Comparison of ENCODE assay signal across 15 cellular contexts in the genomic region with DNA sequence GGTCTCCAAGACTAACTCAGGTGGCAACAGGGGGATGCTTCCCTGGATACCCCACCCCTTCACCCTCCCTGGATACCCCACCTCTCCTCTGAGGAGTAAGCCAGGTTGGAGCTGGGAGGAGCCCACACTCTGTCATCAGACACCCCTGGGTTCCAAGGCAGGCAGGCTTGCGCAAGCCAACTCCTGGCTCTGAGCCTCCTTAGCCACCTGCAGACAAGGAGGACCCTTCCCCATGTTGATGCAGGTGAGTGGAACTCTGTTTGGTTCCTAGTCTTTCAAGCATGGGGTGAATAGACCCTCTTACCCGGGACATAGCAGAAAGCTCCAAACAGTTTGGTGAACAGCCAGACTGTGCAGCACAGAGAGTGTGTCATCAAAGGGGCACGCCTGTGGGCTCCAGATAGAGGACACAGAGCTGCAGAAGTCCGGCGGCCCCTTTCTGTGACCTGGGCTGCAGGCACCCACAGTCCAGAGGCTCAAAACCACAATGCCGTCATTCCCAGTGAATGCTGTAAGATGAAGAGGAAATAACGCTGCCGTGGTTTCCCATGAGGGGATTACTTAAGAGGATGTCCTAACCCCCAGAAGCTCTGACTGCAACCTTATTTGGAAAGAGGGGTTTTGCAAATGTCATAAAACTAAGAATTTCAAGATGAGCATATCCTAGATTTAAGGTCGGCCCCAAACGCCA. TPM values are rescaled to one million over a fixed set of nuclear protein-coding genes. Genes with fewer than 3 reads are reported as not detected.
DNase-seq lines count a peak whose midpoint lies in the region; ATAC-seq and TF ChIP-seq lines count a peak whose summit lies in the region.
"Had no signal": no experiment of that assay in that cellular context is flagged by ENCODE, and none has a peak within 500 bp of the region (broad histone marks: within the 10 kb centered on the region; RNA-seq: fewer than 3 reads in every experiment).

No MANE protein-coding gene starts in this region.

- TF ChIP-seq CTCF in gastroesophageal sphincter (IDR thresholded peaks at IDR 0.05) = no peak

- no peak for TF ChIP-seq EP300 in gastroesophageal sphincter (IDR thresholded peaks at IDR 0.05)

- no peak overlapping the region for H3K27ac ChIP-seq in gastroesophageal sphincter
- H3K27ac ChIP-seq: VCaP had no signal

- intact Hi-C loops in sciatic nerve (cut with DNase I) = no loop called here

- 58 to 73% methylated on average over 4 of the region's 10 CpGs for WGBS in gastroesophageal sphincter (ENCODE audit: low coverage in 1 of 2), 2 donors

- ATAC-seq in gastroesophageal sphincter (peak; percentile 81), sciatic nerve (peak; percentile 85)

- H3K36me3 ChIP-seq in gastroesophageal sphincter = no peaks in the 10 kb centered on the region
- H3K36me3 ChIP-seq: HAP-1 had no signal

- DNase-seq in Daoy (ENCODE audit: low read depth) = peak; percentile 80
- DNase-seq in RPMI7951 (ENCODE audit: low read depth) = peak; percentile 98
- DNase-seq in sciatic nerve (ENCODE audit: low spot score) = peak; percentile 62
- DNase-seq in stimulated activated CD4-positive, alpha-beta T cell treated with anti-CD3 and anti-CD28 coated beads, Interleukin-2, amount 100 ng/mL, for 24 hours = no peak
- no peak for DNase-seq in DMS153 (lab: John Stamatoyannopoulos, UW)
- DNase-seq in NCI-H1694 (lab: John Stamatoyannopoulos, UW) = no peak
- no peak for DNase-seq in activated CD8-positive, alpha-beta memory T cell treated with anti-CD3 and anti-CD28 coated beads, Interleukin-2, amount 50 U/mL, for 4 hours
- DNase-seq: activated effector memory CD4-positive, alpha-beta T cell treated with Interleukin-2 at 50 U/mL for 16 hours; effector memory CD4-positive, alpha-beta T cell; NCI-H524; small intestine had no signal

- no peak for TF ChIP-seq POLR2A in gastroesophageal sphincter (IDR thresholded peaks at IDR 0.05)

- H3K9me3 ChIP-seq in gastroesophageal sphincter = peaks cover 0 to 3% (median 0%) of the 10 kb centered on the region in 3 donors
- H3K9me3 ChIP-seq: HAP-1 had no signal

- H3K27me3 ChIP-seq in gastroesophageal sphincter = peaks cover 80% of the 10 kb centered on the region

- no peak overlapping the region for H3K4me3 ChIP-seq in gastroesophageal sphincter
- H3K4me3 ChIP-seq: HAP-1 had no signal

- no peaks in the 10 kb centered on the region for H3K4me1 ChIP-seq in gastroesophageal sphincter
- H3K4me1 ChIP-seq: HAP-1 had no signal

RNA-seq across cellular contexts. Expression of a gene that starts 12.1 kb away (rescaled TPM):
- not detected in 2 replicates for total RNA-seq in Daoy (2014; rRNA removed; shearing (Covaris generic))
- total RNA-seq in RPMI7951 (2014; rRNA removed; shearing (Covaris generic)) = 0.12 and 1.4 TPM in 2 replicates
- total RNA-seq in gastroesophageal sphincter = 10 to 100 TPM in 1 of 4 donors, 1 to 10 TPM in 1, under 1 TPM in 1, not detected in 1; 0.23 to 15.2 (median 2.2) TPM
- total RNA-seq in sciatic nerve = 0.58 TPM
- total RNA-seq: kidney epithelial cell had no signal

RNA-seq across cellular contexts. Expression of a gene that starts 15.8 kb away (rescaled TPM):
- 0.74 and 2.9 TPM in 2 replicates for total RNA-seq in Daoy (2014; rRNA removed; shearing (Covaris generic))
- total RNA-seq in RPMI7951 (2014; rRNA removed; shearing (Covaris generic)) = 9.4 and 13.2 TPM in 2 replicates
- total RNA-seq in gastroesophageal sphincter (10 to 100 TPM in 2 of 4 donors, 1 to 10 TPM in 1, under 1 TPM in 1; 0.93 to 19.8 (median 9.2) TPM), sciatic nerve (15.5 TPM)
- total RNA-seq: kidney epithelial cell had no signal

RNA-seq across cellular contexts. Expression of a gene that starts 25.1 kb away (rescaled TPM):
- not detected in 2 replicates for total RNA-seq in Daoy (2014; rRNA removed; shearing (Covaris generic))
- total RNA-seq in RPMI7951 (2014; rRNA removed; shearing (Covaris generic)) = 8.1 and 8.4 TPM in 2 replicates
- total RNA-seq in gastroesophageal sphincter (1 to 10 TPM in 2 of 4 donors, not detected in 2; 1.8 to 2.2 TPM), sciatic nerve (2.4 TPM)
- total RNA-seq: kidney epithelial cell had no signal

RNA-seq across cellular contexts. Expression of a gene that starts 42.8 kb away (rescaled TPM):
- 2.8 and 3.6 TPM in 2 replicates for total RNA-seq in Daoy (2014; rRNA removed; shearing (Covaris generic))
- 13.6 and 15.4 TPM in 2 replicates for total RNA-seq in RPMI7951 (2014; rRNA removed; shearing (Covaris generic))
- total RNA-seq in gastroesophageal sphincter (10 to 100 TPM in 3 of 4 donors, 1 to 10 TPM in 1; 6.3 to 29.7 (median 18.3) TPM), sciatic nerve (47.7 TPM)

RNA-seq across cellular contexts. Expression of a gene that starts 59.1 kb away (rescaled TPM):
- total RNA-seq in Daoy (2014; rRNA removed; shearing (Covaris generic)) = not detected in 2 replicates
- 0.60 and 0.98 TPM in 2 replicates for total RNA-seq in RPMI7951 (2014; rRNA removed; shearing (Covaris generic))
- total RNA-seq in gastroesophageal sphincter (10 to 100 TPM in 1 of 4 donors, 1 to 10 TPM in 3; 1.9 to 16.2 (median 6.0) TPM), sciatic nerve (8.8 TPM)
- total RNA-seq: kidney epithelial cell had no signal

Comparison
In these comparisons a context has a peak if more than half of its experiments do, and no peak if none do; other contexts are left out.
1. DNase-seq: peak in Daoy (single experiment), RPMI7951 (single experiment) and sciatic nerve (single experiment); none in stimulated activated CD4-positive, alpha-beta T cell treated with anti-CD3 and anti-CD28 coated beads, Interleukin-2, amount 100 ng/mL, for 24 hours (0 of 2), DMS153 (single experiment), NCI-H1694 (single experiment) and activated CD8-positive, alpha-beta memory T cell treated with anti-CD3 and anti-CD28 coated beads, Interleukin-2, amount 50 U/mL, for 4 hours (single experiment).